ENCODE assay signal across 23 cellular contexts in the genomic region with DNA sequence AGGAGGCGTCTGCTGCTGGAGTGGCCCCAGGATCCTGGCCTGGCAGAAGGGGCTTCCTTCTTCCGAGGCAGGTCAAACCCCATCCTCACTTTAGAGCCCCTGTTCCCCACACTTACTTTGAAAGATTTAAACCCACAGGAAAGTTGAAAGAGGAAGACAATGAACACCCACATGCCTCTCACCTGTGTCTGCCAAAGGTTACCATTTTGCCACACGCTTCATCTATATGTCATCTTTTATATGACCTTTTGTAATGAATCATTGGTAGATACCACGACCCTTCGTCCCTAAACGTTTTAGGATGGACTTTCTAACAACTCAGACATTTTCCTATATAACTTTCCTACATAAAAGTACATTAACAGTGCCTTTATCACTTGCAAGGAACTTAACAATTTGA. TPM values are rescaled to one million over a fixed set of nuclear protein-coding genes. Genes with fewer than 3 reads are reported as not detected.
A peak's percentile ranks its signal among the peaks of the same experiment; 100 is the strongest.
DNase-seq lines count a peak whose midpoint lies in the region; ATAC-seq and TF ChIP-seq lines count a peak whose summit lies in the region.
"Had no signal": no experiment of that assay in that cellular context is flagged by ENCODE, and none has a peak within 500 bp of the region (broad histone marks: within the 10 kb centered on the region; RNA-seq: fewer than 3 reads in every experiment).

No MANE protein-coding gene starts in this region.

- POLR2A ChIA-PET in OCI-LY7 (lab: Charles Lee): no interaction called here

- BruUV-seq in OCI-LY7 (replicated peaks; lab: Mats Ljungman, UMichigan): TSS peak; percentile 4

- ATAC-seq in memory B cell (ENCODE audit: low read depth) (no peak), HG02759 (IDR thresholded peaks at IDR 0.05; ENCODE audit: unreplicated experiment) (no peak)
- peak; percentile 66 to 79 for ATAC-seq in stimulated activated naive B cell treated with anti-CD40 and anti-IgM and Interleukin-4, amounts not matched to agents 10 μg/mL and 1 μg/mL and 100 μg/mL, for 72 hours (replicated peaks)
- ATAC-seq: GM12878 had no signal

- intact Hi-C loops in OCI-LY7 (cut with micrococcal nuclease; ENCODE audit: unreplicated experiment): no loop called here

- no peaks in the 10 kb centered on the region for H3K4me1 Mint-ChIP-seq in memory B cell
- H3K4me1 Mint-ChIP-seq in stimulated activated naive B cell treated with anti-CD40 and anti-IgM and Interleukin-4, amounts not matched to agents 10 μg/mL and 1 μg/mL and 100 μg/mL, for 72 hours: peaks cover 25 to 50% of the 10 kb centered on the region in 2 donors
- H3K4me1 Mint-ChIP-seq: CD14-positive monocyte; CD4-positive, alpha-beta memory T cell; CD4-positive, CD25-positive, alpha-beta regulatory T cell; CD8-positive, alpha-beta memory T cell had no signal

- no peaks in the 10 kb centered on the region for H3K27me3 Mint-ChIP-seq in memory B cell
- H3K27me3 Mint-ChIP-seq in stimulated activated naive B cell treated with anti-CD40 and anti-IgM and Interleukin-4, amounts not matched to agents 10 μg/mL and 1 μg/mL and 100 μg/mL, for 72 hours: no peaks in the 10 kb centered on the region
- H3K27me3 Mint-ChIP-seq: CD4-positive, alpha-beta memory T cell; CD4-positive, CD25-positive, alpha-beta regulatory T cell; CD8-positive, alpha-beta memory T cell had no signal

- no peak for DNase-seq in OCI-LY7 (ENCODE audit: low spot score)
- no peak for DNase-seq in memory B cell (ENCODE audit: low spot score in 2 of 2)
- no peak for DNase-seq in stimulated activated naive B cell treated with anti-CD40 and anti-IgM and Interleukin-4, amounts not matched to agents 10 μg/mL and 1 μg/mL and 100 μg/mL, for 72 hours
- DNase-seq in cerebellum (ENCODE audit: low spot score): no peak
- DNase-seq: 8988T; ACHN; BE2C; C1 segment of cervical spinal cord; CD4-positive, alpha-beta memory T cell; CD4-positive, CD25-positive, alpha-beta regulatory T cell; CD8-positive, alpha-beta memory T cell; COR-L47; DMS 273 treated with DMSO at 0.1 percent for 48 hours; DMS153; DMS53; DMS79; DND-41; EL; GDM1 had no signal

- no peaks in the 10 kb centered on the region for H3K79me2 ChIP-seq in OCI-LY7 (ENCODE audit: insufficient read depth, low read depth, low read length)

- CTCF ChIA-PET in OCI-LY7 (lab: Charles Lee; ENCODE audit: unreplicated experiment): no interaction called here

- H3K4me3 Mint-ChIP-seq in memory B cell: no peak overlapping the region
- H3K4me3 Mint-ChIP-seq in stimulated activated naive B cell treated with anti-CD40 and anti-IgM and Interleukin-4, amounts not matched to agents 10 μg/mL and 1 μg/mL and 100 μg/mL, for 72 hours: peak overlapping the region in 1 of 2 donors; percentile 6
- H3K4me3 Mint-ChIP-seq: CD14-positive monocyte; CD4-positive, alpha-beta memory T cell; CD4-positive, CD25-positive, alpha-beta regulatory T cell; CD8-positive, alpha-beta memory T cell had no signal

- peaks cover 94% of the 10 kb centered on the region for H3K36me3 ChIP-seq in OCI-LY7 (ENCODE audit: insufficient read depth, low read length)

- H2AFZ ChIP-seq in OCI-LY7 (ENCODE audit: low read length): no peak overlapping the region

- H4K20me1 ChIP-seq in OCI-LY7 (ENCODE audit: insufficient read depth, low read length): no peaks in the 10 kb centered on the region
- H4K20me1 ChIP-seq: BLaER1 had no signal

- no peak overlapping the region for H3K4me2 ChIP-seq in OCI-LY7 (ENCODE audit: low read length)

- H3K9me3 Mint-ChIP-seq in memory B cell: no peaks in the 10 kb centered on the region
- no peaks in the 10 kb centered on the region for H3K9me3 Mint-ChIP-seq in stimulated activated naive B cell treated with anti-CD40 and anti-IgM and Interleukin-4, amounts not matched to agents 10 μg/mL and 1 μg/mL and 100 μg/mL, for 72 hours
- H3K9me3 Mint-ChIP-seq: CD14-positive monocyte; CD4-positive, alpha-beta memory T cell; CD4-positive, CD25-positive, alpha-beta regulatory T cell; CD8-positive, alpha-beta memory T cell had no signal

- no peaks in the 10 kb centered on the region for H3K9me2 ChIP-seq in OCI-LY7 (ENCODE audit: insufficient read depth, low read length)

- TF ChIP-seq CTCF in OCI-LY7 (conservative IDR thresholded peaks at IDR 0.05; ENCODE audit: low read length): no peak

- H3K4me1 ChIP-seq in OCI-LY7 (ENCODE audit: insufficient read depth, low read length, poor library complexity, severe bottlenecking): no peaks in the 10 kb centered on the region
- H3K4me1 ChIP-seq: BE2C had no signal

- H3K27ac Mint-ChIP-seq in memory B cell: peak overlapping the region; percentile 89
- peak overlapping the region; percentile 93 for H3K27ac Mint-ChIP-seq in stimulated activated naive B cell treated with anti-CD40 and anti-IgM and Interleukin-4, amounts not matched to agents 10 μg/mL and 1 μg/mL and 100 μg/mL, for 72 hours
- H3K27ac Mint-ChIP-seq: CD4-positive, alpha-beta memory T cell had no signal

- no peak overlapping the region for H3K27ac ChIP-seq in OCI-LY7 (ENCODE audit: low read depth, low read length, poor library complexity, severe bottlenecking)
- H3K27ac ChIP-seq: BLaER1 had no signal

- H3K4me3 ChIP-seq in OCI-LY7 (ENCODE audit: low read depth, low read length, poor library complexity, severe bottlenecking): no peak overlapping the region
- H3K4me3 ChIP-seq: BLaER1, GM12878 had no signal

- no peaks in the 10 kb centered on the region for H3K9me3 ChIP-seq in OCI-LY7 (ENCODE audit: low read length)
- H3K9me3 ChIP-seq: BE2C, BLaER1 had no signal

- peaks cover 37% of the 10 kb centered on the region for H3K36me3 Mint-ChIP-seq in memory B cell
- peaks cover 69 to 84% of the 10 kb centered on the region in 2 donors for H3K36me3 Mint-ChIP-seq in stimulated activated naive B cell treated with anti-CD40 and anti-IgM and Interleukin-4, amounts not matched to agents 10 μg/mL and 1 μg/mL and 100 μg/mL, for 72 hours
- H3K36me3 Mint-ChIP-seq: CD14-positive monocyte had no signal

RNA-seq across cellular contexts. Expression of a gene that starts 39.8 kb away (rescaled TPM):
- 59.9 and 87.8 TPM in 2 replicates for total RNA-seq in OCI-LY7 (2014; rRNA removed; shearing (Covaris generic))
- total RNA-seq in OCI-LY7 (2022): 51.9 and 60.3 TPM in 2 replicates
- 19.2 TPM for total RNA-seq in cerebellum

Comparison
In these comparisons a context has a peak if more than half of its experiments do, and no peak if none do; other contexts are left out.
1. ATAC-seq: peak in stimulated activated naive B cell treated with anti-CD40 and anti-IgM and Interleukin-4, amounts not matched to agents 10 μg/mL and 1 μg/mL and 100 μg/mL, for 72 hours (2 of 2); none in memory B cell (single experiment) and HG02759 (single experiment).